ENCODE assay signal across 8 cellular contexts in the genomic region with DNA sequence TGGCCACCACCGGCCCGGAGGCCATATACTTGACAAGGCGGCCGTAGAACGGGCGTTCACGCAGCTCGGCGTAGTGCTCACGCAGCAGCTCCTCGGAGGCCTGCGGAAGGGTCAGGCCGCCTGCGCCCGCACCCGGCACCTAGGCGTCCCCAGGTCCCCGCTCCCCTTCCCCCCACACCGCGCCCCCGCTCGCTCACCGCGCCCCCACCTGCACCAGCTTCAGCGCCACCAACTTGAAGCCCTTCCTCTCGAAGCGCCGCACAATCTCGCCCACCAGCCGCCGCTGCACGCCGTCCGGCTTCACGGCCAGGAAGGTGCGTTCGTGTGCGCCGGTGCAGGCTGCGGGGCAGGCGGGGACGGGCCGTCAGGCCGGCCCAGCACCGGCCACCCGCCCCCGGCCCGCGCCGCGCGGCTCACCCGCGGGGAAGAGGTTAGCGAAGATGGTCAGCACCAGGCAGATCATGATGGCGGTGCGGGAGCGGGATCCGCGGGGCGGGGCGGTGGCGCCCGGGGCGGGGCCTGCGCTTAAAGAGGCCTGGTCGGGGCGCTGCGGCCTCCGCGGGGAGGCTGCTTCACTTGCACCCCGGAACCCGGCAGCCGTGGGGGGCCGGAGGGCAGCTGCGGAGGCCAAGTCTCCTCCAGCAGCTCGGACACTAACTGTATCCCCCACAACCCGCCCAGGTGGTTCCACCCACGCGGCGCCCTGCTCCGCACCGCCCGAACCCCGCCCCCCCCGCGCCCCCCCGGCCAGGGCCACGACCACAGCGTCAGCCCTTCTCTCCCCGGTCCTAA. TPM values are rescaled to one million over a fixed set of nuclear protein-coding genes. Genes with fewer than 3 reads are reported as not detected.
DNase-seq lines count a peak whose midpoint lies in the region.

A gene (minus strand): TSS at position 472 of the 792 bp plus-strand sequence. CDS start 9 bp downstream, at position 463.

- peak within 1 kb of the TSS; percentile 88 for H3K27ac ChIP-seq in epithelial cell of prostate

- in situ Hi-C loops in ACHN (cut with HindIII; ENCODE audit: low pct_ligation_motif_present, low pct_unique_long_range_greater_than_20kb, low sequenced_read_pairs) = no loop called here

- DNase-seq in ACHN (peak; percentile 80), GM19238 (ENCODE audit: insufficient read length, low spot score) (peak; percentile 92), NOMO-1 treated with dmso at 0.1 percent for 144 hours (lab: John Stamatoyannopoulos, UW; ENCODE audit: unreplicated experiment) (peak; percentile 23), activated T-cell treated with anti-CD3 and anti-CD28 coated beads for 48 hours (ENCODE audit: low read depth) (peak; percentile 79), epithelial cell of prostate (ENCODE audit: low read depth, low spot score) (no peak), mucosa of gallbladder (ENCODE audit: low spot score) (peak; percentile 80), NCI-H524 treated with DMSO at 0.1 percent for 48 hours (lab: John Stamatoyannopoulos, UW) (no peak)
- peak; percentile 63 to 77 for DNase-seq in stimulated activated CD8-positive, alpha-beta memory T cell treated with anti-CD3 and anti-CD28 coated beads, Interleukin-2, amount 100 ng/mL, for 48 hours (ENCODE audit: low read depth in 2 of 2)

RNA-seq across cellular contexts. Expression of the gene that starts here (rescaled TPM):
- total RNA-seq in mucosa of gallbladder = 129 TPM

Comparison
In these comparisons a context has a peak if more than half of its experiments do, and no peak if none do; other contexts are left out.
1. DNase-seq: peak in ACHN (single experiment), GM19238 (single experiment), NOMO-1 treated with dmso at 0.1 percent for 144 hours (single experiment), activated T-cell treated with anti-CD3 and anti-CD28 coated beads for 48 hours (single experiment), mucosa of gallbladder (single experiment) and stimulated activated CD8-positive, alpha-beta memory T cell treated with anti-CD3 and anti-CD28 coated beads, Interleukin-2, amount 100 ng/mL, for 48 hours (2 of 2); none in epithelial cell of prostate (single experiment) and NCI-H524 treated with DMSO at 0.1 percent for 48 hours (single experiment).